ENCODE assay signal across 20 cellular contexts in genomic region chr3:9911863-9912262, GRCh38.
"Had no signal": no experiment of that assay in that cellular context is flagged by ENCODE, and none has a peak within 500 bp of the region (broad histone marks: within the 10 kb centered on the region; RNA-seq: fewer than 3 reads in every experiment).

No MANE protein-coding gene starts in this region.

- H3K36me3 ChIP-seq: left lung had no signal

- FAIRE-seq: endothelial cell of umbilical vein, kidney had no signal

- H3K27me3 ChIP-seq: left lung, suprapubic skin had no signal

- DNase-seq: activated B cell treated with CpG ODN at 0.5 μM for 24 hours; activated CD4-positive, alpha-beta T cell treated with anti-CD3 and anti-CD28 coated beads, Interleukin-2, amount 10 ng/mL, durations not matched to agents 24 days and 14 days; activated CD8-positive, alpha-beta memory T cell treated with anti-CD3 and anti-CD28 coated beads, Interleukin-2, amount 50 U/mL, for 4 hours; activated CD8-positive, alpha-beta T cell treated with anti-CD3 and anti-CD28 coated beads, Interleukin-2, amount 10 ng/mL, durations not matched to agents 7 days and 5 days; activated gamma-delta T cell; activated T-cell treated with anti-CD3 and anti-CD28 coated beads, Interleukin-2, amount 50 U/mL, for 48 hours; amniotic stem cell; caudate nucleus; effector CD4-positive, alpha-beta T cell; hypothalamus; kidney; left lung; mucosa of descending colon; naive thymus-derived CD8-positive, alpha-beta T cell; posterior cingulate gyrus; stimulated activated CD4-positive, alpha-beta T cell treated with anti-CD3 and anti-CD28 coated beads, Interleukin-15, amount 100 ng/mL, for 24 hours; stimulated activated naive CD8-positive, alpha-beta T cell treated with anti-CD3 and anti-CD28 coated beads, Interleukin-15, Interleukin-2, amounts not matched to agents 100 U/mL and 50 U/mL, for 24 hours had no signal

- H3K27ac ChIP-seq: coronary artery, left lung, suprapubic skin had no signal

- H3K4me3 ChIP-seq: coronary artery, left lung, mucosa of descending colon, suprapubic skin had no signal

- H3K9me3 ChIP-seq: left lung, mucosa of descending colon, suprapubic skin had no signal
